In the genomic region with DNA sequence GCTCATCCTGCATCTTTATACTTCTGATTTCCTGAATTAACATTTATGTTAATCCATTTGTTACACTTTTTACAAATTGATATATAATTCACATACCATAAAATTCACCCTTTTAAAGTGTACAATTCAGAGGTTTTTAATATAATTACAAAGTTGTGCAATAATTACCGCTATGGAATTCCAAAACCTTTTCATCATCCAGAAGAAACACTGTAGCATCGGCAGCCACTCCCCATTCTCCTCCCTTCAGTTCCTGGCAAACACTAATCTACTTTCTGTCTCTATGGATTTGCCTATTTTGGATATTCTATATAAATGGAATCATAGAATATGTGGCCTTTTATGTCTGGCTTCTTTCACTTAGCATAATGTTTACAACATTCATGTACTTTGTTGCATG, we compare ENCODE assay signal across 21 cellular contexts.
"Had no signal": no experiment of that assay in that cellular context is flagged by ENCODE, and none has a peak within 500 bp of the region (broad histone marks: within the 10 kb centered on the region; RNA-seq: fewer than 3 reads in every experiment).

No MANE protein-coding gene starts in this region.

- H3K27ac Mint-ChIP-seq: activated CD4-positive, alpha-beta memory T cell treated with anti-CD3 and anti-CD28 coated beads, Interleukin-2, amount 10 ng/mL, durations not matched to agents 7 days and 5 days; activated naive CD4-positive, alpha-beta T cell treated with anti-CD3 and anti-CD28 coated beads, Interleukin-2, amount 50 U/mL, for 24 hours; activated T-cell treated with anti-CD3 and anti-CD28 coated beads, Interleukin-2, amount 50 U/mL, for 24 hours; memory B cell; natural killer cell; WTC11 had no signal

- H3K9me3 Mint-ChIP-seq: natural killer cell had no signal

- H3K36me3 ChIP-seq: left ventricle myocardium inferior, neutrophil, transverse colon, vagina had no signal

- H3K4me1 Mint-ChIP-seq: memory B cell had no signal

- H3K27me3 ChIP-seq: transverse colon, vagina had no signal

- H3K36me3 Mint-ChIP-seq: natural killer cell, WTC11 had no signal

- DNase-seq: activated CD4-positive, alpha-beta memory T cell treated with anti-CD3 and anti-CD28 coated beads, Interleukin-2, amount 10 ng/mL, durations not matched to agents 7 days and 5 days; activated CD4-positive, alpha-beta T cell treated with anti-CD3 and anti-CD28 coated beads for 4 hours; activated effector memory CD4-positive, alpha-beta T cell treated with Interleukin-2 at 50 U/mL for 16 hours; activated T-cell treated with anti-CD3 and anti-CD28 coated beads, Interleukin-2, amount 50 U/mL, for 24 hours; amniotic stem cell; effector CD8-positive, alpha-beta T cell; hippocampal formation; kidney; left ventricle myocardium inferior; natural killer cell; stimulated activated CD4-positive, alpha-beta T cell treated with anti-CD3 and anti-CD28 coated beads, Interleukin-4, amount 100 ng/mL, for 1 hour; stimulated activated naive CD4-positive, alpha-beta T cell treated with Interleukin-2 at 50 U/mL for 16 hours; substantia nigra; transverse colon had no signal

- ATAC-seq: natural killer cell, WTC11 had no signal

- H3K4me3 ChIP-seq: left ventricle myocardium inferior, transverse colon, vagina had no signal

- H3K9me3 ChIP-seq: neutrophil, transverse colon, vagina had no signal

- H3K27ac ChIP-seq: epithelial cell of prostate, left ventricle myocardium inferior, neutrophil, transverse colon, vagina had no signal

- H3K4me3 Mint-ChIP-seq: activated CD4-positive, alpha-beta memory T cell treated with anti-CD3 and anti-CD28 coated beads, Interleukin-2, amount 10 ng/mL, durations not matched to agents 7 days and 5 days; activated naive CD4-positive, alpha-beta T cell treated with anti-CD3 and anti-CD28 coated beads, Interleukin-2, amount 50 U/mL, for 24 hours; activated T-cell treated with anti-CD3 and anti-CD28 coated beads, Interleukin-2, amount 50 U/mL, for 24 hours; memory B cell; natural killer cell; WTC11 had no signal

- FAIRE-seq: kidney, TTC549 had no signal
